ENCODE assay signal across 1 cellular context in genomic region chr3:113783463-113783862, GRCh38.
TF ChIP-seq lines count a peak whose summit lies in the region.

No MANE protein-coding gene starts in this region.

TF ChIP-seq in K562, 482 proteins besides CTCF, POLR2A, EP300 and RAD21 (continued from another document):
- TF ChIP-seq, protein P1, sequence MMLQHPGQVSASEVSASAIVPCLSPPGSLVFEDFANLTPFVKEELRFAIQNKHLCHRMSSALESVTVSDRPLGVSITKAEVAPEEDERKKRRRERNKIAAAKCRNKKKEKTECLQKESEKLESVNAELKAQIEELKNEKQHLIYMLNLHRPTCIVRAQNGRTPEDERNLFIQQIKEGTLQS (IDR thresholded peaks at IDR 0.05), result peak; percentile 61
- TF ChIP-seq, protein P1 (CRISPR knock-in tag; conservative IDR thresholded peaks at IDR 0.05), result no peak
